19 cellular contexts compared by ENCODE assay signal in genomic region chr16:8727857-8728618, GRCh38.
"Had no signal": no experiment of that assay in that cellular context is flagged by ENCODE, and none has a peak within 500 bp of the region (broad histone marks: within the 10 kb centered on the region; RNA-seq: fewer than 3 reads in every experiment).

No MANE protein-coding gene starts in this region.

- H3K27ac Mint-ChIP-seq: activated naive CD8-positive, alpha-beta T cell treated with anti-CD3 and anti-CD28 coated beads, Interleukin-2, amount 10 ng/mL, durations not matched to agents 7 days and 5 days; activated T-cell treated with anti-CD3 and anti-CD28 coated beads, Interleukin-2, amount 50 U/mL, for 72 hours; natural killer cell treated with Interleukin-12 subunit alpha and Interleukin-12 subunit beta and Interleukin-15 and Interleukin-18, amount 100 ng/mL, for 72 hours had no signal

- H3K9me3 Mint-ChIP-seq: activated naive CD8-positive, alpha-beta T cell treated with anti-CD3 and anti-CD28 coated beads, Interleukin-2, amount 10 ng/mL, durations not matched to agents 7 days and 5 days; activated T-cell treated with anti-CD3 and anti-CD28 coated beads, Interleukin-2, amount 50 U/mL, for 72 hours; natural killer cell treated with Interleukin-12 subunit alpha and Interleukin-12 subunit beta and Interleukin-15 and Interleukin-18, amount 100 ng/mL, for 72 hours had no signal

- H3K4me3 ChIP-seq: body of pancreas, lower lobe of right lung, suprapubic skin, transverse colon, uterus had no signal

- H3K4me1 ChIP-seq: lower lobe of right lung, transverse colon, uterus had no signal

- ATAC-seq: activated T-cell treated with anti-CD3 and anti-CD28 coated beads, Interleukin-2, amount 50 U/mL, for 72 hours; body of pancreas; left colon; lower lobe of right lung; natural killer cell treated with Interleukin-12 subunit alpha and Interleukin-12 subunit beta and Interleukin-15 and Interleukin-18, amount 100 ng/mL, for 72 hours had no signal

- H3K36me3 ChIP-seq: lower lobe of right lung, suprapubic skin, transverse colon, uterus had no signal

- H3K27ac ChIP-seq: epithelial cell of prostate, lower lobe of right lung, suprapubic skin, transverse colon, uterus had no signal

- H3K9me3 ChIP-seq: body of pancreas, lower lobe of right lung, suprapubic skin, transverse colon, uterus had no signal

- H3K36me3 Mint-ChIP-seq: activated naive CD8-positive, alpha-beta T cell treated with anti-CD3 and anti-CD28 coated beads, Interleukin-2, amount 10 ng/mL, durations not matched to agents 7 days and 5 days; natural killer cell treated with Interleukin-12 subunit alpha and Interleukin-12 subunit beta and Interleukin-15 and Interleukin-18, amount 100 ng/mL, for 72 hours had no signal

- DNase-seq: activated CD4-positive, alpha-beta T cell treated with anti-CD3 and anti-CD28 coated beads for 4 hours; activated CD8-positive, alpha-beta memory T cell treated with anti-CD3 and anti-CD28 coated beads for 24 hours; activated gamma-delta T cell treated with Interleukin-2 at 50 U/mL for 16 hours; activated naive CD8-positive, alpha-beta T cell treated with anti-CD3 and anti-CD28 coated beads, Interleukin-2, amount 10 ng/mL, durations not matched to agents 7 days and 5 days; activated T-cell treated with anti-CD3 and anti-CD28 coated beads, Interleukin-2, amount 50 U/mL, for 72 hours; body of pancreas; foreskin fibroblast; hypothalamus; islet precursor cell; left colon; lower lobe of right lung; occipital lobe; stimulated activated naive CD4-positive, alpha-beta T cell treated with Interleukin-2 at 50 U/mL for 16 hours; SW 1271; transverse colon; uterus had no signal

- H3K27me3 Mint-ChIP-seq: activated naive CD8-positive, alpha-beta T cell treated with anti-CD3 and anti-CD28 coated beads, Interleukin-2, amount 10 ng/mL, durations not matched to agents 7 days and 5 days; natural killer cell treated with Interleukin-12 subunit alpha and Interleukin-12 subunit beta and Interleukin-15 and Interleukin-18, amount 100 ng/mL, for 72 hours had no signal

- H3K27me3 ChIP-seq: body of pancreas, suprapubic skin, transverse colon, uterus had no signal

- H3K4me3 Mint-ChIP-seq: activated naive CD8-positive, alpha-beta T cell treated with anti-CD3 and anti-CD28 coated beads, Interleukin-2, amount 10 ng/mL, durations not matched to agents 7 days and 5 days; natural killer cell treated with Interleukin-12 subunit alpha and Interleukin-12 subunit beta and Interleukin-15 and Interleukin-18, amount 100 ng/mL, for 72 hours had no signal
